8 cellular contexts compared by ENCODE assay signal in the genomic region with DNA sequence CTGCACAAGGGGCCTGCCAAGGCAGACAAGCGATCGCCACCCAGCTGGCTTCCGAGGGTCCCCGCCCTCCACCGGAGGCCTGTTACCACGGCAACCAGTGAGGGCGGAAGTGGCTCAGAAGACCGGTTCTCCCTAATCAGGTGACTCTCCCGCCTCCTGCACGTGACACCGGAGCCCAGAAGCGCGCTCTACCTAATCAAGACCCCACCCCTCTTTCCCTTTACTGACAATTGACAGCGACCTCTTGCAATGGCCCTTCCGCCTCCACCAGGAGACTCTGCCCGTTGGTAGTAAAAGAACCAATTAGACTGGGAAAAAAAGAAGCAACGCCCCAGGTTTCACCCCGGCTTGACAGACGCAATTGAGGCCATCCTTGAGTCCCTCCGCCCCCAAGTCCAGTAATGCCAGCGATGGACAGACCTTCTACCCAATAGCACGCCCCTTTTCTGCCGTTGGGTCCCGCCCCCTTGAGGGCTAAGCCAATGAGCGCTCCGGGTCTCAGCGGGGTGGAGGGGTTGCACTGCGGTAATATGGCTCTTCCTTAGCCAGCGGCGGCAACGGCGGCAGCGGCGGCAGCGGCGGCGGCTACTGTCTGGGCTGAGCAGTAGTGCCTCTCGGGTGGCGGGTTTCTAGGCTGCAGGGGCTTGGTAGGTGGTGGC. TPM values are rescaled to one million over a fixed set of nuclear protein-coding genes. Genes with fewer than 3 reads are reported as not detected.
DNase-seq lines count a peak whose midpoint lies in the region; TF ChIP-seq lines count a peak whose summit lies in the region.

A gene (plus strand): TSS at position 525 of the 659 bp plus-strand sequence. CDS start 198 bp downstream, outside the sequence.

- DNase-seq in GF-D8 (lab: John Stamatoyannopoulos, UW) (peak; percentile 98), HEK293T (ENCODE audit: extremely low spot score) (peak; percentile 96), MV-4-11 (lab: John Stamatoyannopoulos, UW) (peak; percentile 99), SK-MEL-5 (ENCODE audit: low read depth, low spot score) (peak; percentile 98), foreskin melanocyte (peak; percentile 100)
- DNase-seq in activated naive CD4-positive, alpha-beta T cell treated with Interleukin-2 at 50 U/mL for 16 hours, result peak; percentile 98

- POLR2A ChIA-PET in HEK293T (lab: Yijun Ruan, JAX), result interaction anchor here (0.9 to 1.0 kb wide), 3 partner anchors 17 to 27 kb away, joined by 3 to 4 read pairs (median 3); no protein-coding TSS in a partner anchor

- in situ Hi-C loops in SK-MEL-5 (cut with HindIII; ENCODE audit: low pct_unique_long_range_greater_than_20kb, low sequenced_read_pairs), result no loop called here

- H3K36me3 ChIP-seq in neuron (ENCODE audit: insufficient read depth, low read length) (no peaks in the 10 kb centered on the region), subcutaneous abdominal adipose tissue (ENCODE audit: control insufficient read depth in 5 of 5, insufficient read depth in 5 of 5, low read length in 5 of 5) (no peaks in the 10 kb centered on the region)

- peak within 1 kb of the TSS; percentile 92 for H3K27ac ChIP-seq in subcutaneous abdominal adipose tissue (ENCODE audit: low read depth, low read length)

- CTCF ChIA-PET in HEK293T (lab: Yijun Ruan, JAX), result interaction anchor here (0.8 to 1.1 kb wide), 2 partner anchors 12 to 82 kb away, joined by 3 read pairs; no protein-coding TSS in a partner anchor

- H3K27me3 ChIP-seq in neuron (ENCODE audit: insufficient read depth, low read length) (peaks cover 5% of the 10 kb centered on the region), subcutaneous abdominal adipose tissue (ENCODE audit: control insufficient read depth in 5 of 5, insufficient read depth in 4 of 5, low read length in 5 of 5) (no peaks in the 10 kb centered on the region)

- peak within 1 kb of the TSS; percentile 88 to 96 (median 92) for H3K9ac ChIP-seq in subcutaneous abdominal adipose tissue (ENCODE audit: low read length in 5 of 5)

- peak within 1 kb of the TSS; percentile 31 for H2AFZ ChIP-seq in neuron (ENCODE audit: low read depth, low read length)

- H3K9me3 ChIP-seq in neuron (ENCODE audit: low read length) (no peaks in the 10 kb centered on the region), subcutaneous abdominal adipose tissue (ENCODE audit: control insufficient read depth in 5 of 5, low read length in 5 of 5) (no peaks in the 10 kb centered on the region)

- H3K4me3 ChIP-seq in neuron (ENCODE audit: low read length) (peak within 1 kb of the TSS; percentile 65), subcutaneous abdominal adipose tissue (ENCODE audit: low read depth in 1 of 5, low read length in 5 of 5) (peak within 1 kb of the TSS; percentile 75 to 93 (median 88))

- peaks cover 19% of the 10 kb centered on the region for H3K4me1 ChIP-seq in neuron (ENCODE audit: insufficient read depth, low read length)
- peaks cover 11 to 80% (median 70%) of the 10 kb centered on the region in 5 donors for H3K4me1 ChIP-seq in subcutaneous abdominal adipose tissue (ENCODE audit: control insufficient read depth in 5 of 5, insufficient read depth in 5 of 5, low read length in 5 of 5)

TF ChIP-seq in HEK293T, 16 proteins besides CTCF, POLR2A, EP300 and RAD21:
- no peak for TF ChIP-seq ZNF384 (IDR thresholded peaks at IDR 0.05)
- TF ChIP-seq ELF4 (IDR thresholded peaks at IDR 0.05), result peak; percentile 74
- TF ChIP-seq HDGF (IDR thresholded peaks at IDR 0.05; ENCODE audit: borderline replicate concordance), result no peak
- no peak for TF ChIP-seq TARDBP (IDR thresholded peaks at IDR 0.05)
- no peak for TF ChIP-seq FOXA1 (IDR thresholded peaks at IDR 0.05)
- no peak for TF ChIP-seq SUZ12 (IDR thresholded peaks at IDR 0.05)
- TF ChIP-seq ARNT (IDR thresholded peaks at IDR 0.05), result no peak
- no peak for TF ChIP-seq FOXK2 (IDR thresholded peaks at IDR 0.05)
- no peak for TF ChIP-seq BHLHE40 (IDR thresholded peaks at IDR 0.05; ENCODE audit: borderline replicate concordance)
- no peak for TF ChIP-seq NFRKB (IDR thresholded peaks at IDR 0.05)
- TF ChIP-seq FOXM1 (IDR thresholded peaks at IDR 0.05; ENCODE audit: borderline replicate concordance), result no peak
- TF ChIP-seq CTBP1 (IDR thresholded peaks at IDR 0.05; ENCODE audit: borderline replicate concordance), result no peak
- TF ChIP-seq LEF1 (IDR thresholded peaks at IDR 0.05; ENCODE audit: borderline replicate concordance), result no peak
- peak; percentile 45; the same call in 1 of the 2 replicates for TF ChIP-seq L3MBTL2 (conservative IDR thresholded peaks at IDR 0.05)
- no peak for TF ChIP-seq SP1 (IDR thresholded peaks at IDR 0.05)
- TF ChIP-seq, protein P1, sequence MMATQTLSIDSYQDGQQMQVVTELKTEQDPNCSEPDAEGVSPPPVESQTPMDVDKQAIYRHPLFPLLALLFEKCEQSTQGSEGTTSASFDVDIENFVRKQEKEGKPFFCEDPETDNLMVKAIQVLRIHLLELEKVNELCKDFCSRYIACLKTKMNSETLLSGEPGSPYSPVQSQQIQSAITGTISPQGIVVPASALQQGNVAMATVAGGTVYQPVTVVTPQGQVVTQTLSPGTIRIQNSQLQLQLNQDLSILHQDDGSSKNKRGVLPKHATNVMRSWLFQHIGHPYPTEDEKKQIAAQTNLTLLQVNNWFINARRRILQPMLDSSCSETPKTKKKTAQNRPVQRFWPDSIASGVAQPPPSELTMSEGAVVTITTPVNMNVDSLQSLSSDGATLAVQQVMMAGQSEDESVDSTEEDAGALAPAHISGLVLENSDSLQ (IDR thresholded peaks at IDR 0.05), result peak; percentile 99
TF ChIP-seq in HEK293T: peak in this region for 3.

RNA-seq across cellular contexts. Expression of the gene that starts here (rescaled TPM):
- 18.3 and 19.2 TPM in 2 replicates for total RNA-seq in SK-MEL-5 (2014; rRNA removed; shearing (Covaris generic))
- polyA plus RNA-seq in SK-MEL-5 (2015; cell fraction: cytosol; rRNA removed), result 10.3 and 13.5 TPM in 2 replicates
- polyA plus RNA-seq in SK-MEL-5 (2015; cell fraction: nucleus; rRNA removed), result 11.4 and 20.8 TPM in 2 replicates

Comparison
In these comparisons a context has a peak if more than half of its experiments do, and no peak if none do; other contexts are left out.
1. Peak in every context shown above with its lines: DNase-seq, H3K4me3 ChIP-seq and H3K27ac ChIP-seq.